Comparison of ENCODE assay signal across 1 cellular context in genomic region chr14:58294201-58294600, GRCh38.
TF ChIP-seq lines count a peak whose summit lies in the region.

No MANE protein-coding gene starts in this region.

TF ChIP-seq in WTC11, 78 proteins besides CTCF, POLR2A, EP300 and RAD21 (continued from another document):
- TF ChIP-seq, protein P1, sequence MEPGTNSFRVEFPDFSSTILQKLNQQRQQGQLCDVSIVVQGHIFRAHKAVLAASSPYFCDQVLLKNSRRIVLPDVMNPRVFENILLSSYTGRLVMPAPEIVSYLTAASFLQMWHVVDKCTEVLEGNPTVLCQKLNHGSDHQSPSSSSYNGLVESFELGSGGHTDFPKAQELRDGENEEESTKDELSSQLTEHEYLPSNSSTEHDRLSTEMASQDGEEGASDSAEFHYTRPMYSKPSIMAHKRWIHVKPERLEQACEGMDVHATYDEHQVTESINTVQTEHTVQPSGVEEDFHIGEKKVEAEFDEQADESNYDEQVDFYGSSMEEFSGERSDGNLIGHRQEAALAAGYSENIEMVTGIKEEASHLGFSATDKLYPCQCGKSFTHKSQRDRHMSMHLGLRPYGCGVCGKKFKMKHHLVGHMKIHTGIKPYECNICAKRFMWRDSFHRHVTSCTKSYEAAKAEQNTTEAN (CRISPR knock-in tag; IDR thresholded peaks at IDR 0.05): no peak
- TF ChIP-seq FOXP4 (CRISPR knock-in tag; IDR thresholded peaks at IDR 0.05): no peak
- TF ChIP-seq MAX (CRISPR knock-in tag; IDR thresholded peaks at IDR 0.05): no peak
- no peak for TF ChIP-seq CREB1 (CRISPR knock-in tag; IDR thresholded peaks at IDR 0.05)
- no peak for TF ChIP-seq ETV6 (CRISPR knock-in tag; IDR thresholded peaks at IDR 0.05)
- no peak for TF ChIP-seq ZSCAN18 (CRISPR knock-in tag; IDR thresholded peaks at IDR 0.05)
- TF ChIP-seq ZNF671 (CRISPR knock-in tag; IDR thresholded peaks at IDR 0.05): no peak
- TF ChIP-seq NFATC4 (CRISPR knock-in tag; IDR thresholded peaks at IDR 0.05): no peak
- TF ChIP-seq MXD4 (CRISPR knock-in tag; IDR thresholded peaks at IDR 0.05; ENCODE audit: borderline replicate concordance): no peak
- TF ChIP-seq, protein P2, sequence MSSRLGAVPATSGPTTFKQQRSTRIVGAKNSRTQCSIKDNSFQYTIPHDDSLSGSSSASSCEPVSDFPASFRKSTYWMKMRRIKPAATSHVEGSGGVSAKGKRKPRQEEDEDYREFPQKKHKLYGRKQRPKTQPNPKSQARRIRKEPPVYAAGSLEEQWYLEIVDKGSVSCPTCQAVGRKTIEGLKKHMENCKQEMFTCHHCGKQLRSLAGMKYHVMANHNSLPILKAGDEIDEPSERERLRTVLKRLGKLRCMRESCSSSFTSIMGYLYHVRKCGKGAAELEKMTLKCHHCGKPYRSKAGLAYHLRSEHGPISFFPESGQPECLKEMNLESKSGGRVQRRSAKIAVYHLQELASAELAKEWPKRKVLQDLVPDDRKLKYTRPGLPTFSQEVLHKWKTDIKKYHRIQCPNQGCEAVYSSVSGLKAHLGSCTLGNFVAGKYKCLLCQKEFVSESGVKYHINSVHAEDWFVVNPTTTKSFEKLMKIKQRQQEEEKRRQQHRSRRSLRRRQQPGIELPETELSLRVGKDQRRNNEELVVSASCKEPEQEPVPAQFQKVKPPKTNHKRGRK (CRISPR knock-in tag; IDR thresholded peaks at IDR 0.05; ENCODE audit: borderline replicate concordance): no peak
